19 cellular contexts compared by ENCODE assay signal in genomic region chr18:23353459-23353858, GRCh38.
DNase-seq lines count a peak whose midpoint lies in the region; ATAC-seq, FAIRE-seq and TF ChIP-seq lines count a peak whose summit lies in the region.
"Had no signal": no experiment of that assay in that cellular context is flagged by ENCODE, and none has a peak within 500 bp of the region (broad histone marks: within the 10 kb centered on the region; RNA-seq: fewer than 3 reads in every experiment).

No MANE protein-coding gene starts in this region.

- H3K27me3 ChIP-seq in OCI-LY1 (ENCODE audit: insufficient read depth, low read length): no peaks in the 10 kb centered on the region
- H3K27me3 ChIP-seq: MG63, transverse colon had no signal

- H3F3A ChIP-seq in OCI-LY1 (ENCODE audit: insufficient read depth, low read length): no peaks in the 10 kb centered on the region

- TF ChIP-seq CTCF in OCI-LY1 (IDR thresholded peaks at IDR 0.05; ENCODE audit: low read length) (no peak), HFFc6 (IDR thresholded peaks at IDR 0.05) (no peak)

- H3K27ac ChIP-seq in OCI-LY1 (ENCODE audit: low read depth, low read length, poor library complexity, severe bottlenecking): peak overlapping the region; percentile 82
- H3K27ac ChIP-seq: transverse colon had no signal

- peaks cover 25% of the 10 kb centered on the region for H3K4me1 ChIP-seq in OCI-LY1 (ENCODE audit: insufficient read depth, low read length, severe bottlenecking)

- peak overlapping the region; percentile 27; the same call in 1 of the 2 replicates for H3K4me2 ChIP-seq in OCI-LY1 (ENCODE audit: low read length)

- no peaks in the 10 kb centered on the region for H3K9me2 ChIP-seq in OCI-LY1 (ENCODE audit: low read depth, low read length)

- H3K9ac ChIP-seq in OCI-LY1 (ENCODE audit: low read length): peak overlapping the region; percentile 29; the same call in 1 of the 2 replicates

- H4K20me1 ChIP-seq in OCI-LY1 (ENCODE audit: insufficient read depth, low read length): no peaks in the 10 kb centered on the region

- no peak overlapping the region for H3K4me3 Mint-ChIP-seq in HFFc6
- H3K4me3 Mint-ChIP-seq: activated CD4-positive, alpha-beta memory T cell treated with anti-CD3 and anti-CD28 coated beads for 36 hours; CD4-positive, alpha-beta T cell had no signal

- no peaks in the 10 kb centered on the region for H3K79me2 ChIP-seq in OCI-LY1 (ENCODE audit: insufficient read depth, low read length)

- no peak overlapping the region for H3K4me3 ChIP-seq in OCI-LY1 (ENCODE audit: low read depth, low read length, poor library complexity, severe bottlenecking)
- H3K4me3 ChIP-seq: MG63, transverse colon had no signal

- H3K36me3 Mint-ChIP-seq in HFFc6 (ENCODE audit: low read depth): peaks cover 28% of the 10 kb centered on the region

- H3K36me3 ChIP-seq in OCI-LY1 (ENCODE audit: insufficient read depth, low read length): peaks cover 46% of the 10 kb centered on the region
- H3K36me3 ChIP-seq: MG63 had no signal

- DNase-seq in GM12891 (ENCODE audit: insufficient read length, low spot score): no peak
- no peak for DNase-seq in HFFc6
- no peak for DNase-seq in midbrain (lab: John Stamatoyannopoulos, UW)
- DNase-seq in islet precursor cell: no peak
- DNase-seq in HK-2 (ENCODE audit: unreplicated experiment): no peak
- DNase-seq: activated CD4-positive, alpha-beta memory T cell treated with anti-CD3 and anti-CD28 coated beads for 36 hours; activated T-cell treated with anti-CD3 and anti-CD28 coated beads, Interleukin-2, amount 50 U/mL, for 48 hours; amniotic stem cell; CD4-positive, alpha-beta T cell; HCEC 1CT; left ventricle myocardium superior; MG63; NCI-H187 treated with DMSO at 0.1 percent for 48 hours; NCI-H510A treated with DMSO at 0.1 percent for 48 hours; PC-3; transverse colon had no signal

- peak; percentile 48 for ATAC-seq in GM19043 (IDR thresholded peaks at IDR 0.05; ENCODE audit: low read depth, unreplicated experiment)
- peak; percentile 37 for ATAC-seq in HG02840 (IDR thresholded peaks at IDR 0.05; ENCODE audit: low FRiP score, unreplicated experiment)
- ATAC-seq: left ventricle myocardium superior, PC-3 had no signal

- H3K9me3 ChIP-seq in OCI-LY1 (ENCODE audit: low read length): peaks cover 10% of the 10 kb centered on the region; the same call in 1 of the 2 replicates
- H3K9me3 ChIP-seq: MG63, transverse colon had no signal

- TF ChIP-seq POLR2A in GM12891 (IDR thresholded peaks at IDR 0.05; ENCODE audit: low read depth, low read length): no peak

- peaks cover 50% of the 10 kb centered on the region for H3K4me1 Mint-ChIP-seq in HFFc6 (ENCODE audit: low read depth)

- H3K27ac Mint-ChIP-seq in HFFc6: no peak overlapping the region
- H3K27ac Mint-ChIP-seq: activated CD4-positive, alpha-beta memory T cell treated with anti-CD3 and anti-CD28 coated beads for 36 hours; CD4-positive, alpha-beta T cell had no signal

- H3K9me3 Mint-ChIP-seq in HFFc6: no peaks in the 10 kb centered on the region

- H2AFZ ChIP-seq in OCI-LY1 (ENCODE audit: low read length): no peak overlapping the region

- no peaks in the 10 kb centered on the region for H3K27me3 Mint-ChIP-seq in HFFc6 (ENCODE audit: insufficient read depth)
- H3K27me3 Mint-ChIP-seq: activated CD4-positive, alpha-beta memory T cell treated with anti-CD3 and anti-CD28 coated beads for 36 hours; CD4-positive, alpha-beta T cell had no signal

- no peak for FAIRE-seq in GM12891 (lab: Jason Lieb, UNC)

TF ChIP-seq in GM12891, 5 proteins besides CTCF, POLR2A, EP300 and RAD21:
- TF ChIP-seq POLR2AphosphoS5 (IDR thresholded peaks at IDR 0.05; ENCODE audit: low read depth, low read length): no peak
- peak; percentile 92 for TF ChIP-seq PAX5 (IDR thresholded peaks at IDR 0.05; ENCODE audit: insufficient read depth, low read length, severe bottlenecking)
